In genomic region chr6:87029711-87030314, GRCh38 we compare ENCODE assay signal across 8 cellular contexts.
DNase-seq lines count a peak whose midpoint lies in the region; ATAC-seq, FAIRE-seq and TF ChIP-seq lines count a peak whose summit lies in the region.

No MANE protein-coding gene starts in this region.

- H3K36me3 ChIP-seq in cardiac muscle cell, result no peaks in the 10 kb centered on the region
- no peaks in the 10 kb centered on the region for H3K36me3 ChIP-seq in astrocyte (ENCODE audit: insufficient read depth, low read length)
- H3K36me3 ChIP-seq in HepG2 (replicated peaks in 1 of 2; ENCODE audit: control insufficient read depth in 1 of 2, insufficient read depth in 2 of 2, low read length in 2 of 2), result no peaks in the 10 kb centered on the region
- no peaks in the 10 kb centered on the region for H3K36me3 ChIP-seq in tibial artery

- TF ChIP-seq RAD21 in HepG2 (CRISPR knock-in tag; IDR thresholded peaks at IDR 0.05), result no peak

- POLR2A ChIA-PET in HepG2 (lab: Yijun Ruan, JAX), result no interaction called here

- ATAC-seq in left ventricle myocardium superior (no peak), HepG2 (peak; percentile 59; the same call in 1 of the 3 replicates)

- WGBS in HepG2 (ENCODE audit: low lambda C conversion rate), result 29% methylated on average over 3 of the region's 3 CpGs

- BruUV-seq in HepG2 (replicated peaks; lab: Mats Ljungman, UMichigan), result no TSS peak

- intact Hi-C loops in left ventricle myocardium superior (cut with micrococcal nuclease) (no loop called here), HepG2 (cut with micrococcal nuclease; ENCODE audit: unreplicated experiment) (no loop called here), tibial artery (cut with DNase I; ENCODE audit: low total_unique reads) (no loop called here)

- peak; percentile 59 for TF ChIP-seq CTCF in cardiac muscle cell (IDR thresholded peaks at IDR 0.05; ENCODE audit: low read depth, low read length)
- peak; percentile 61 for TF ChIP-seq CTCF in astrocyte (IDR thresholded peaks at IDR 0.05; ENCODE audit: insufficient read depth, low read depth, low read length)
- TF ChIP-seq CTCF in HepG2 (CRISPR knock-in tag; IDR thresholded peaks at IDR 0.05), result peak; percentile 40
- TF ChIP-seq CTCF in tibial artery (IDR thresholded peaks at IDR 0.05), result peak in 1 of 2 experiments; percentile 35

- H3K4me2 ChIP-seq in astrocyte (ENCODE audit: low read length), result no peak overlapping the region
- H3K4me2 ChIP-seq in HepG2 (ENCODE audit: low read depth, low read length), result no peak overlapping the region

- H3K4me3 Mint-ChIP-seq in astrocyte (ENCODE audit: unreplicated experiment), result no peak overlapping the region

- H3K9me3 ChIP-seq in cardiac muscle cell (ENCODE audit: low read depth) (no peaks in the 10 kb centered on the region), astrocyte (ENCODE audit: insufficient read depth, low read depth, low read length) (no peaks in the 10 kb centered on the region), HepG2 (ENCODE audit: low read length) (no peaks in the 10 kb centered on the region), tibial artery (no peaks in the 10 kb centered on the region)

- H3K27ac ChIP-seq in cardiac muscle cell (no peak overlapping the region), astrocyte (ENCODE audit: low read depth, low read length) (no peak overlapping the region), HepG2 (ENCODE audit: extremely low read length, insufficient read depth, low read length) (no peak overlapping the region), tibial artery (no peak overlapping the region)

- H3K27me3 ChIP-seq in cardiac muscle cell (no peaks in the 10 kb centered on the region), astrocyte (ENCODE audit: insufficient read depth, low read length) (no peaks in the 10 kb centered on the region), HepG2 (ENCODE audit: control insufficient read depth in 1 of 2, insufficient read depth in 2 of 2, low read length in 2 of 2) (no peaks in the 10 kb centered on the region), tibial artery (no peaks in the 10 kb centered on the region)

- FAIRE-seq in astrocyte (lab: Jason Lieb, UNC), result no peak
- FAIRE-seq in HepG2 (lab: Jason Lieb, UNC), result peak; percentile 48

- no peaks in the 10 kb centered on the region for H4K20me1 ChIP-seq in astrocyte (ENCODE audit: insufficient read depth, low read length)
- no peaks in the 10 kb centered on the region for H4K20me1 ChIP-seq in HepG2 (ENCODE audit: insufficient read depth, low read length)

- H3K79me2 ChIP-seq in astrocyte (ENCODE audit: insufficient read depth, low read length) (no peaks in the 10 kb centered on the region), HepG2 (ENCODE audit: insufficient read depth, low read length) (no peaks in the 10 kb centered on the region)

- H3K4me3 ChIP-seq in cardiac muscle cell (no peak overlapping the region), astrocyte (ENCODE audit: insufficient read depth, low read depth, low read length) (no peak overlapping the region), HepG2 (replicated peaks in 1 of 3; ENCODE audit: insufficient read depth in 1 of 3, low read depth in 2 of 3, low read length in 3 of 3) (no peak overlapping the region), tibial artery (no peak overlapping the region)

- no peaks in the 10 kb centered on the region for H3K4me1 ChIP-seq in cardiac muscle cell (ENCODE audit: low read depth)
- no peaks in the 10 kb centered on the region for H3K4me1 ChIP-seq in astrocyte (ENCODE audit: insufficient read depth, low read length)
- H3K4me1 ChIP-seq in HepG2 (ENCODE audit: insufficient read depth, low read length), result no peaks in the 10 kb centered on the region
- H3K4me1 ChIP-seq in tibial artery, result no peaks in the 10 kb centered on the region

- in situ Hi-C loops in HepG2 (cut with HindIII; ENCODE audit: extremely low pct_ligation_motif_present, low pct_unique_long_range_greater_than_20kb), result no loop called here

- DNase-seq in cardiac muscle cell (ENCODE audit: low read depth in 1 of 2, low spot score in 1 of 2) (peak; percentile 61 to 70), left ventricle myocardium superior (no peak), NCI-H146 treated with DMSO at 0.1 percent for 48 hours (lab: John Stamatoyannopoulos, UW; ENCODE audit: unreplicated experiment) (peak; percentile 9), astrocyte (ENCODE audit: low read depth) (peak; percentile 41), HepG2 (ENCODE audit: low spot score) (peak; percentile 16), tibial artery (no peak)
- DNase-seq in activated effector memory CD4-positive, alpha-beta T cell treated with Interleukin-2 at 50 U/mL for 16 hours, result no peak
- no peak for DNase-seq in activated CD8-positive, alpha-beta memory T cell treated with anti-CD3 and anti-CD28 coated beads for 24 hours

- no peaks in the 10 kb centered on the region for H3K36me3 Mint-ChIP-seq in astrocyte (ENCODE audit: low read depth, unreplicated experiment)

- no peak for TF ChIP-seq POLR2A in HepG2 (IDR thresholded peaks at IDR 0.05; ENCODE audit: insufficient read depth in 1 of 2, low read depth in 2 of 2, low read length in 2 of 2)

- peaks cover 4% of the 10 kb centered on the region for H3K9me3 Mint-ChIP-seq in astrocyte (ENCODE audit: unreplicated experiment)

- CTCF ChIA-PET in HepG2 (lab: Yijun Ruan, JAX; ENCODE audit: low intra/inter-chr PET ratio, low total read pairs), result no interaction called here

- no peak overlapping the region for H3K27ac Mint-ChIP-seq in astrocyte (ENCODE audit: unreplicated experiment)

- no peaks in the 10 kb centered on the region for H3K4me1 Mint-ChIP-seq in astrocyte (ENCODE audit: low read depth, unreplicated experiment)

- H3K9ac ChIP-seq in astrocyte (ENCODE audit: low read length) (no peak overlapping the region), HepG2 (ENCODE audit: insufficient read depth, low read depth, low read length) (no peak overlapping the region)

- no peaks in the 10 kb centered on the region for H3K27me3 Mint-ChIP-seq in astrocyte (ENCODE audit: low read depth, unreplicated experiment)

- TF ChIP-seq EP300 in HepG2 (IDR thresholded peaks at IDR 0.05; ENCODE audit: low read depth in 2 of 2, low read length in 2 of 2) (no peak), HepG2 (CRISPR knock-in tag; IDR thresholded peaks at IDR 0.05; ENCODE audit: borderline replicate concordance) (no peak)

- H2AFZ ChIP-seq in astrocyte (ENCODE audit: low read depth, low read length), result no peak overlapping the region
- H2AFZ ChIP-seq in HepG2 (ENCODE audit: low read length), result no peak overlapping the region

TF ChIP-seq in HepG2, 621 proteins besides CTCF, POLR2A, EP300 and RAD21:
- TF ChIP-seq, protein P1, sequence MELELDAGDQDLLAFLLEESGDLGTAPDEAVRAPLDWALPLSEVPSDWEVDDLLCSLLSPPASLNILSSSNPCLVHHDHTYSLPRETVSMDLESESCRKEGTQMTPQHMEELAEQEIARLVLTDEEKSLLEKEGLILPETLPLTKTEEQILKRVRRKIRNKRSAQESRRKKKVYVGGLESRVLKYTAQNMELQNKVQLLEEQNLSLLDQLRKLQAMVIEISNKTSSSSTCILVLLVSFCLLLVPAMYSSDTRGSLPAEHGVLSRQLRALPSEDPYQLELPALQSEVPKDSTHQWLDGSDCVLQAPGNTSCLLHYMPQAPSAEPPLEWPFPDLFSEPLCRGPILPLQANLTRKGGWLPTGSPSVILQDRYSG (CRISPR knock-in tag; IDR thresholded peaks at IDR 0.05), result no peak
- TF ChIP-seq FOXA1 (IDR thresholded peaks at IDR 0.05) (no peak), FOXA1 (CRISPR knock-in tag; IDR thresholded peaks at IDR 0.05) (0 out of 2 replicates have a peak, but pooled peaks have one; percentile 41), STAG1 (CRISPR knock-in tag; IDR thresholded peaks at IDR 0.05) (peak; percentile 24)

Comparison
In these comparisons a context has a peak if more than half of its experiments do, and no peak if none do; other contexts are left out.
1. DNase-seq: peak in cardiac muscle cell (2 of 2), NCI-H146 treated with DMSO at 0.1 percent for 48 hours (single experiment), astrocyte (single experiment) and HepG2 (single experiment); none in left ventricle myocardium superior (single experiment), activated effector memory CD4-positive, alpha-beta T cell treated with Interleukin-2 at 50 U/mL for 16 hours (single experiment), activated CD8-positive, alpha-beta memory T cell treated with anti-CD3 and anti-CD28 coated beads for 24 hours (single experiment) and tibial artery (0 of 2).